ENCODE assay signal across 8 cellular contexts in the genomic region with DNA sequence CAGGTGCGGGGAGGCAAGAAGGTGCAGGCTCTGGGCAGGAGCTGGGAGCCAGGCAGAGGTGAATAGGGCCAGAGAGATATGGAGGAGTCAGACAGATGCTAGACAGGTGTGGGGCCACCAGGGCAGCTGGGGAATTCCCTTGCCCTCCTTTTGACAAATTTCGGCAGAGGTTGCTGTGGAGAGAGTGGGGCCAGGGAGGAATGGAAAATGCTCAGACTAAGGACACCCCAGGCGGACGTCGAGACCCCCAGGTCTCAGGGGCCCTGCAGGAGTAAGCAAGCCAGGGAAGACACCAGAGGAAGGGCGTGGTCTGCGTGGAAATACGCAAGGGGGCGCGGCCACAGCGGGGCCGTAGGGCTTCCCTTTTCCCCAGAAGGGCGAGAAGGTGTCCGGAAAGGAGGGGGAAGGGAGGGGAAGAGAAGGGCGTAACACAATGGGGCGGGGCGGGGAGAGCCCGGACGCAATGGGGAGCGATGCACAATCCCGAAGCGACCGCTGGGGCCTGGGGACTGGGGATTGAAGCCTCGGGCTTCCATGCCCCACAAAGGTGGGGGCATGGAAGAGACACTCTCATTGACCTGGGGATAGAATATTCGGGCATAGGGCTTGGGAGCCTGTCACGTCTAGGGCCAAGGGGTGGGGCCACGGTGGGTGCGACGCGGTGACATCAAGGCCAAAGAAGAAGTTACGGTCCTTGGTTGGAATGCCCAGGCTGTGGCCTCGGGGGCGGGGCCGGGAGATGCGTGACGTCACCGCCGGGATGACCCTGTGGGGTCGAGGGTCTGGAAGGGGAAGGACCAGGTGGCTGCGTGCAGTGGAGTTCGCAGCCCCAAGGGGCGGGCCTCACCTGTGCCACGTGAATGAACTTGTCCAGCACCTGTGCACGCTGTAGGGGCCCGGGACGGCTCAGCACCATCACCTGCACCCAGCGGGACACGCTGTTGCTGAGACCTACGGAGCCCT. TPM values are rescaled to one million over a fixed set of nuclear protein-coding genes. Genes with fewer than 3 reads are reported as not detected.
DNase-seq lines count a peak whose midpoint lies in the region; ATAC-seq, FAIRE-seq and TF ChIP-seq lines count a peak whose summit lies in the region.

No MANE protein-coding gene starts in this region.

- POLR2A ChIA-PET in RWPE1 (lab: Yijun Ruan, JAX; ENCODE audit: low non-redundant PET): no interaction called here

- DNase-seq in AG08395 (ENCODE audit: low spot score) (peak; percentile 22), H7 (peak; percentile 96), RWPE1 (ENCODE audit: low spot score) (peak; percentile 54), astrocyte (ENCODE audit: low read depth) (no peak), kidney (peak; percentile 85), RKO (ENCODE audit: low spot score) (no peak)
- DNase-seq in stimulated activated CD4-positive, alpha-beta T cell treated with anti-CD3 and anti-CD28 coated beads, Interleukin-4, amount 100 ng/mL, for 1 hour: peak; percentile 59

- H3K4me3 Mint-ChIP-seq in astrocyte (ENCODE audit: unreplicated experiment): peak overlapping the region; percentile 71

- CTCF ChIA-PET in RWPE1 (lab: Yijun Ruan, JAX): interaction anchor here (0.6 kb wide), 1 partner anchor 197 kb away, joined by 4 read pairs; no protein-coding TSS in a partner anchor

- no peak for ATAC-seq in GM19023 (IDR thresholded peaks at IDR 0.05; ENCODE audit: unreplicated experiment)

- no peaks in the 10 kb centered on the region for H3K4me1 ChIP-seq in astrocyte (ENCODE audit: insufficient read depth, low read length)
- H3K4me1 ChIP-seq in kidney (ENCODE audit: control insufficient read depth in 1 of 2, insufficient read depth in 1 of 2, low read depth in 1 of 2, low read length in 2 of 2): peaks cover 0 to 5% of the 10 kb centered on the region in 2 donors

- no peaks in the 10 kb centered on the region for H3K4me1 Mint-ChIP-seq in astrocyte (ENCODE audit: low read depth, unreplicated experiment)

- no peak for FAIRE-seq in astrocyte (lab: Jason Lieb, UNC)
- FAIRE-seq in kidney (lab: Jason Lieb, UNC): no peak

- H3K9me3 Mint-ChIP-seq in astrocyte (ENCODE audit: unreplicated experiment): no peaks in the 10 kb centered on the region

- no peak overlapping the region for H3K27ac ChIP-seq in RWPE1
- H3K27ac ChIP-seq in astrocyte (ENCODE audit: low read depth, low read length): no peak overlapping the region
- no peak overlapping the region for H3K27ac ChIP-seq in kidney (ENCODE audit: low read depth in 2 of 2, low read length in 2 of 2)

- no peak for TF ChIP-seq CTCF in RWPE1 (conservative IDR thresholded peaks at IDR 0.05; ENCODE audit: low read depth)
- no peak for TF ChIP-seq CTCF in astrocyte (IDR thresholded peaks at IDR 0.05; ENCODE audit: insufficient read depth, low read depth, low read length)
- TF ChIP-seq CTCF in kidney (IDR thresholded peaks at IDR 0.05; ENCODE audit: borderline replicate concordance, extremely low read depth, insufficient read depth): no peak

- peaks cover 7% of the 10 kb centered on the region; the same call in 1 of the 2 replicates for H3K27me3 ChIP-seq in H7 (ENCODE audit: control insufficient read depth, insufficient read depth, low read length)
- peaks cover 16% of the 10 kb centered on the region for H3K27me3 ChIP-seq in astrocyte (ENCODE audit: insufficient read depth, low read length)

- intact Hi-C loops in kidney (cut with DNase I): no loop called here

- H3K36me3 ChIP-seq in H7 (replicated peaks; ENCODE audit: control insufficient read depth, insufficient read depth, low read length) (no peaks in the 10 kb centered on the region), astrocyte (ENCODE audit: insufficient read depth, low read length) (no peaks in the 10 kb centered on the region), kidney (ENCODE audit: control insufficient read depth in 1 of 2, insufficient read depth in 2 of 2, low read length in 2 of 2) (no peaks in the 10 kb centered on the region)

- peak overlapping the region; percentile 11 for H2AFZ ChIP-seq in astrocyte (ENCODE audit: low read depth, low read length)

- no peak overlapping the region for H3K27ac Mint-ChIP-seq in astrocyte (ENCODE audit: unreplicated experiment)

- H3K9ac ChIP-seq in astrocyte (ENCODE audit: low read length) (no peak overlapping the region), kidney (ENCODE audit: low read length in 2 of 2) (no peak overlapping the region)

- H3K79me2 ChIP-seq in astrocyte (ENCODE audit: insufficient read depth, low read length): no peaks in the 10 kb centered on the region

- H3K36me3 Mint-ChIP-seq in astrocyte (ENCODE audit: low read depth, unreplicated experiment): no peaks in the 10 kb centered on the region

- peak overlapping the region; percentile 65 for H3K4me2 ChIP-seq in astrocyte (ENCODE audit: low read length)

- peaks cover 37% of the 10 kb centered on the region for H3K27me3 Mint-ChIP-seq in astrocyte (ENCODE audit: low read depth, unreplicated experiment)

- no peaks in the 10 kb centered on the region for H3K9me3 ChIP-seq in astrocyte (ENCODE audit: insufficient read depth, low read depth, low read length)
- H3K9me3 ChIP-seq in kidney (ENCODE audit: control insufficient read depth in 1 of 2, low read length in 2 of 2): no peaks in the 10 kb centered on the region

- no peaks in the 10 kb centered on the region for H4K20me1 ChIP-seq in astrocyte (ENCODE audit: insufficient read depth, low read length)

- H3K4me3 ChIP-seq in H7 (ENCODE audit: insufficient read depth, low read depth, low read length) (peak overlapping the region; percentile 54), astrocyte (ENCODE audit: insufficient read depth, low read depth, low read length) (no peak overlapping the region), kidney (ENCODE audit: low read length in 2 of 2) (peak overlapping the region; percentile 34 to 39)

RNA-seq across cellular contexts. Expression of a gene that starts 8.2 kb away (rescaled TPM):
- total RNA-seq in H7 (2014; rRNA removed; shearing (Covaris generic)): 1.2 and 2.1 TPM in 2 replicates
- total RNA-seq in astrocyte: not detected in 2 replicates
- total RNA-seq in kidney: 3.6 TPM
- polyA plus RNA-seq in kidney (ENCODE audit: insufficient read depth, low read depth, low replicate concordance): 0.80 TPM

RNA-seq across cellular contexts. Expression of a gene that starts 14.9 kb away (rescaled TPM):
- 4.6 and 6.4 TPM in 2 replicates for total RNA-seq in H7 (2014; rRNA removed; shearing (Covaris generic))
- 11.9 and 15.0 TPM in 2 replicates for total RNA-seq in astrocyte
- total RNA-seq in kidney: 22.3 TPM
- polyA plus RNA-seq in kidney (ENCODE audit: insufficient read depth, low read depth, low replicate concordance): 25.2 TPM

RNA-seq across cellular contexts. Expression of a gene that starts 15.7 kb away (rescaled TPM):
- 17.9 and 25.5 TPM in 2 replicates for total RNA-seq in H7 (2014; rRNA removed; shearing (Covaris generic))
- total RNA-seq in astrocyte (0.05 and 0.32 TPM in 2 replicates), kidney (2.8 TPM)
- 0.69 TPM for polyA plus RNA-seq in kidney (ENCODE audit: insufficient read depth, low read depth, low replicate concordance)

RNA-seq across cellular contexts. Expression of a gene that starts 29.3 kb away (rescaled TPM):
- 1.6 and 4.2 TPM in 2 replicates for total RNA-seq in H7 (2014; rRNA removed; shearing (Covaris generic))
- total RNA-seq in astrocyte: 17.3 and 19.0 TPM in 2 replicates
- 8.7 TPM for total RNA-seq in kidney
- polyA plus RNA-seq in kidney (ENCODE audit: insufficient read depth, low read depth, low replicate concordance): 0.17 TPM

RNA-seq across cellular contexts. Expression of a gene that starts 30.0 kb away (rescaled TPM):
- total RNA-seq in H7 (2014; rRNA removed; shearing (Covaris generic)): 0.11 and 0.21 TPM in 2 replicates
- total RNA-seq in astrocyte (2.1 and 2.8 TPM in 2 replicates), kidney (1.6 TPM)
- polyA plus RNA-seq in kidney (ENCODE audit: insufficient read depth, low read depth, low replicate concordance): 0.92 TPM

Comparison
In these comparisons a context has a peak if more than half of its experiments do, and no peak if none do; other contexts are left out.
1. DNase-seq: peak in AG08395 (single experiment), H7 (single experiment), RWPE1 (single experiment), kidney (single experiment) and stimulated activated CD4-positive, alpha-beta T cell treated with anti-CD3 and anti-CD28 coated beads, Interleukin-4, amount 100 ng/mL, for 1 hour (single experiment); none in astrocyte (single experiment) and RKO (single experiment).